ENCODE assay signal across 27 cellular contexts in genomic region chr14:104773505-104774452, GRCh38. TPM values are rescaled to one million over a fixed set of nuclear protein-coding genes. Genes with fewer than 3 reads are reported as not detected.
DNase-seq lines count a peak whose midpoint lies in the region; ATAC-seq and TF ChIP-seq lines count a peak whose summit lies in the region.
"Had no signal": no experiment of that assay in that cellular context is flagged by ENCODE, and none has a peak within 500 bp of the region (broad histone marks: within the 10 kb centered on the region; RNA-seq: fewer than 3 reads in every experiment).

No MANE protein-coding gene starts in this region.

- intact Hi-C loops in left ventricle myocardium superior (cut with micrococcal nuclease), result no loop called here
- intact Hi-C loops in Right ventricle myocardium inferior (cut with DNase I), result no loop called here
- intact Hi-C loops in IMR-90 (cut with micrococcal nuclease), result no loop called here

- H3K79me1 ChIP-seq in IMR-90 (ENCODE audit: low read depth in 1 of 2, low read length in 2 of 2), result peaks cover 8 to 36% of the 10 kb centered on the region in 2 experiments

- H3K4ac ChIP-seq in IMR-90 (ENCODE audit: low read depth, low read length), result no peak overlapping the region

- dilution Hi-C loops in IMR-90 (cut with HindIII; ENCODE audit: low sequenced_read_pairs, unreplicated experiment), result no loop called here

- H2BK15ac ChIP-seq in IMR-90 (ENCODE audit: low read depth, low read length), result no peak overlapping the region

- no peak overlapping the region for H3K23ac ChIP-seq in IMR-90 (ENCODE audit: low read depth, low read length)

- no peak overlapping the region for H3K27ac Mint-ChIP-seq in stimulated activated memory B cell treated with anti-CD40 and anti-IgM and Interleukin-4, amounts not matched to agents 10 μg/mL and 1 μg/mL and 100 μg/mL, for 72 hours
- no peak overlapping the region for H3K27ac Mint-ChIP-seq in activated T-helper 17 cell treated with anti-CD3 and anti-CD28 coated beads, Interleukin-2, amount 50 U/mL, for 72 hours
- H3K27ac Mint-ChIP-seq: activated CD4-positive, alpha-beta memory T cell treated with anti-CD3 and anti-CD28 coated beads, Interleukin-2, amount 10 ng/mL, durations not matched to agents 7 days and 5 days; CD4-positive, alpha-beta T cell had no signal

- TF ChIP-seq RAD21 in IMR-90 (IDR thresholded peaks at IDR 0.05; ENCODE audit: low read length), result no peak

- no peak overlapping the region for H2AK9ac ChIP-seq in IMR-90 (replicated peaks; ENCODE audit: low read depth, low read length, poor library complexity)

- no peaks in the 10 kb centered on the region for H3K27me3 Mint-ChIP-seq in stimulated activated memory B cell treated with anti-CD40 and anti-IgM and Interleukin-4, amounts not matched to agents 10 μg/mL and 1 μg/mL and 100 μg/mL, for 72 hours
- no peaks in the 10 kb centered on the region for H3K27me3 Mint-ChIP-seq in activated T-helper 17 cell treated with anti-CD3 and anti-CD28 coated beads, Interleukin-2, amount 50 U/mL, for 72 hours
- H3K27me3 Mint-ChIP-seq: activated CD4-positive, alpha-beta memory T cell treated with anti-CD3 and anti-CD28 coated beads, Interleukin-2, amount 10 ng/mL, durations not matched to agents 7 days and 5 days; CD4-positive, alpha-beta T cell had no signal

- peaks cover 63% of the 10 kb centered on the region for H3K36me3 ChIP-seq in IMR-90 (ENCODE audit: control insufficient read depth, insufficient read depth, low read length)

- no peak overlapping the region for H3K14ac ChIP-seq in IMR-90 (replicated peaks; ENCODE audit: low read depth, low read length)

- H3K9me3 Mint-ChIP-seq in stimulated activated memory B cell treated with anti-CD40 and anti-IgM and Interleukin-4, amounts not matched to agents 10 μg/mL and 1 μg/mL and 100 μg/mL, for 72 hours, result no peaks in the 10 kb centered on the region
- no peaks in the 10 kb centered on the region for H3K9me3 Mint-ChIP-seq in activated T-helper 17 cell treated with anti-CD3 and anti-CD28 coated beads, Interleukin-2, amount 50 U/mL, for 72 hours
- H3K9me3 Mint-ChIP-seq: activated CD4-positive, alpha-beta memory T cell treated with anti-CD3 and anti-CD28 coated beads, Interleukin-2, amount 10 ng/mL, durations not matched to agents 7 days and 5 days; CD4-positive, alpha-beta T cell; stimulated activated effector memory CD8-positive, alpha-beta T cell treated with anti-CD3 and anti-CD28 coated beads, Interleukin-12 subunit alpha, Interleukin-12 subunit beta, amount 100 ng/mL, for 72 hours had no signal

- H2AK5ac ChIP-seq in IMR-90 (ENCODE audit: low read depth, low read length), result no peak overlapping the region

- no peak overlapping the region for H3K9ac ChIP-seq in IMR-90 (ENCODE audit: low read depth, low read length)

- no peak overlapping the region for H2AFZ ChIP-seq in IMR-90 (replicated peaks; ENCODE audit: low read length, poor library complexity)

- CTCF ChIA-PET in IMR-90 (lab: Yijun Ruan, JAX), result no interaction called here

- H3K9me1 ChIP-seq in IMR-90 (ENCODE audit: insufficient read depth, low read length), result no peaks in the 10 kb centered on the region

- H2BK20ac ChIP-seq in IMR-90 (ENCODE audit: low read depth, low read length), result no peak overlapping the region

- H3K4me1 ChIP-seq in IMR-90 (ENCODE audit: control insufficient read depth, insufficient read depth, low read length), result peaks cover 3% of the 10 kb centered on the region

- POLR2A ChIA-PET in IMR-90 (lab: Charles Lee; ENCODE audit: unreplicated experiment), result no interaction called here

- H3K4me3 ChIP-seq in IMR-90 (ENCODE audit: insufficient read depth, low read depth, low read length) (no peak overlapping the region), choroid plexus epithelial cell (ENCODE audit: low read depth, low read length) (no peak overlapping the region)
- H3K4me3 ChIP-seq: HAP-1, lung, SJCRH30, transverse colon had no signal

- peak; percentile 4 for ATAC-seq in left ventricle myocardium superior
- ATAC-seq in Right ventricle myocardium inferior, result no peak
- ATAC-seq in IMR-90 (ENCODE audit: low read depth), result no peak
- ATAC-seq in stimulated activated memory B cell treated with anti-CD40 and anti-IgM and Interleukin-4, amounts not matched to agents 10 μg/mL and 1 μg/mL and 100 μg/mL, for 72 hours, result peak; percentile 35
- no peak for ATAC-seq in GM18907 (IDR thresholded peaks at IDR 0.05; ENCODE audit: unreplicated experiment)
- ATAC-seq in GM18873 (IDR thresholded peaks at IDR 0.05; ENCODE audit: low FRiP score, unreplicated experiment), result no peak
- no peak for ATAC-seq in activated T-helper 17 cell treated with anti-CD3 and anti-CD28 coated beads, Interleukin-2, amount 50 U/mL, for 72 hours (replicated peaks)
- ATAC-seq: PC-3; sciatic nerve; stimulated activated effector memory CD8-positive, alpha-beta T cell treated with anti-CD3 and anti-CD28 coated beads, Interleukin-12 subunit alpha, Interleukin-12 subunit beta, amount 100 ng/mL, for 72 hours had no signal

- no peak overlapping the region for H4K91ac ChIP-seq in IMR-90 (ENCODE audit: insufficient read depth, low read depth, low read length)

- in situ Hi-C loops in IMR-90 (cut with MboI; ENCODE audit: low sequenced_read_pairs), result no loop called here

- no peak overlapping the region for H2BK5ac ChIP-seq in IMR-90 (ENCODE audit: low read depth, low read length, poor library complexity, severe bottlenecking)

- no peak overlapping the region for H3K4me2 ChIP-seq in IMR-90 (ENCODE audit: low read depth, low read length)

- H3K27me3 ChIP-seq in IMR-90 (ENCODE audit: control insufficient read depth, insufficient read depth, low read length), result no peaks in the 10 kb centered on the region
- H3K27me3 ChIP-seq: SJCRH30, transverse colon had no signal

- 0 out of 2 replicates have a peak, but pooled peaks have one; percentile 6 for TF ChIP-seq CTCF in IMR-90 (conservative IDR thresholded peaks at IDR 0.05; ENCODE audit: low read depth, low read length)
- peak; percentile 1 for TF ChIP-seq CTCF in choroid plexus epithelial cell (conservative IDR thresholded peaks at IDR 0.05; ENCODE audit: low read depth, low read length)

- H4K8ac ChIP-seq in IMR-90 (ENCODE audit: low read depth in 2 of 2, low read length in 2 of 2), result no peak overlapping the region

- WGBS in IMR-90 (ENCODE audit: extremely low coverage in 2 of 2, insufficient read length in 1 of 2), 2 experiments, result 95% methylated on average over 19 of the region's 46 CpGs; no CpG with 5 or more reads in 1 of the 2 experiments

- peaks cover 3% of the 10 kb centered on the region for H3K4me1 Mint-ChIP-seq in stimulated activated memory B cell treated with anti-CD40 and anti-IgM and Interleukin-4, amounts not matched to agents 10 μg/mL and 1 μg/mL and 100 μg/mL, for 72 hours
- no peaks in the 10 kb centered on the region for H3K4me1 Mint-ChIP-seq in activated T-helper 17 cell treated with anti-CD3 and anti-CD28 coated beads, Interleukin-2, amount 50 U/mL, for 72 hours

- no peak overlapping the region for H4K5ac ChIP-seq in IMR-90 (ENCODE audit: low read depth, low read length)

- H4K20me1 ChIP-seq in IMR-90 (ENCODE audit: insufficient read depth, low read length), result peaks cover 43% of the 10 kb centered on the region

- H3K4me3 Mint-ChIP-seq in stimulated activated memory B cell treated with anti-CD40 and anti-IgM and Interleukin-4, amounts not matched to agents 10 μg/mL and 1 μg/mL and 100 μg/mL, for 72 hours, result no peak overlapping the region
- H3K4me3 Mint-ChIP-seq in activated T-helper 17 cell treated with anti-CD3 and anti-CD28 coated beads, Interleukin-2, amount 50 U/mL, for 72 hours, result no peak overlapping the region
- H3K4me3 Mint-ChIP-seq: activated CD4-positive, alpha-beta memory T cell treated with anti-CD3 and anti-CD28 coated beads, Interleukin-2, amount 10 ng/mL, durations not matched to agents 7 days and 5 days; CD4-positive, alpha-beta T cell; stimulated activated effector memory CD8-positive, alpha-beta T cell treated with anti-CD3 and anti-CD28 coated beads, Interleukin-12 subunit alpha, Interleukin-12 subunit beta, amount 100 ng/mL, for 72 hours had no signal

- no peak for DNase-seq in left ventricle myocardium superior
- no peak for DNase-seq in Right ventricle myocardium inferior (ENCODE audit: missing footprints)
- no peak for DNase-seq in IMR-90
- DNase-seq in choroid plexus epithelial cell (ENCODE audit: low read depth), result no peak
- DNase-seq: activated CD4-positive, alpha-beta memory T cell treated with anti-CD3 and anti-CD28 coated beads, Interleukin-2, amount 10 ng/mL, durations not matched to agents 7 days and 5 days; activated CD4-positive, CD25-positive, alpha-beta regulatory T cell; activated naive CD4-positive, alpha-beta T cell; activated T-cell treated with anti-CD3 and anti-CD28 coated beads for 4 hours; CD4-positive, alpha-beta T cell; DMS53; foreskin melanocyte; NCI-H1048; NCI-H2107; NCI-H774; occipital lobe; PC-3; SJCRH30; T-helper 2 cell; transverse colon had no signal

- H2BK120ac ChIP-seq in IMR-90 (ENCODE audit: low read depth, low read length), result no peak overlapping the region

- TF ChIP-seq POLR2A in IMR-90 (IDR thresholded peaks at IDR 0.05; ENCODE audit: low read depth, low read length), result no peak

- peaks cover 59% of the 10 kb centered on the region for H3K36me3 Mint-ChIP-seq in stimulated activated memory B cell treated with anti-CD40 and anti-IgM and Interleukin-4, amounts not matched to agents 10 μg/mL and 1 μg/mL and 100 μg/mL, for 72 hours
- peaks cover 33% of the 10 kb centered on the region for H3K36me3 Mint-ChIP-seq in activated T-helper 17 cell treated with anti-CD3 and anti-CD28 coated beads, Interleukin-2, amount 50 U/mL, for 72 hours (ENCODE audit: low read depth)

- no peaks in the 10 kb centered on the region; the same call in 1 of the 2 replicates for H3K9me3 ChIP-seq in IMR-90 (ENCODE audit: control insufficient read depth, insufficient read depth, low read length)
- H3K9me3 ChIP-seq: HAP-1, SJCRH30, transverse colon had no signal

- no peak overlapping the region for H3K18ac ChIP-seq in IMR-90 (ENCODE audit: low read depth, low read length)

- no TSS peak for BruUV-seq in IMR-90 (replicated peaks; lab: Mats Ljungman, UMichigan)

- H3K56ac ChIP-seq in IMR-90 (ENCODE audit: extremely low read depth, insufficient read depth, low read length), result no peak overlapping the region

- no peak overlapping the region for H3K27ac ChIP-seq in IMR-90 (ENCODE audit: insufficient read depth, low read length)
- H3K27ac ChIP-seq: SJCRH30, transverse colon had no signal

RNA-seq across cellular contexts. Expression of gene SIVA1, which starts 20.8 kb away (rescaled TPM):
- total RNA-seq in left ventricle myocardium superior, result 65.1 TPM
- total RNA-seq in Right ventricle myocardium inferior, result 54.4 TPM
- total RNA-seq in IMR-90 (2012; rRNA removed), result 132 and 166 TPM in 2 replicates
- polyA plus RNA-seq in IMR-90 (2012; rRNA removed), result 184 and 248 TPM in 2 replicates
- 392 and 403 TPM in 2 replicates for polyA plus RNA-seq in IMR-90 (2012; cell fraction: cytosol; rRNA removed)
- polyA plus RNA-seq in IMR-90 (2012; cell fraction: nucleus; rRNA removed; ENCODE audit: low replicate concordance), result 69.2 and 188 TPM in 2 replicates
- 100 to 1,000 TPM in 1 of 2 donors, 10 to 100 TPM in 1; 65.2 to 121 TPM for total RNA-seq in activated T-helper 17 cell treated with anti-CD3 and anti-CD28 coated beads, Interleukin-2, amount 50 U/mL, for 72 hours

RNA-seq across cellular contexts. Expression of gene AKT1, which starts 21.8 kb away (rescaled TPM):
- total RNA-seq in left ventricle myocardium superior, result 142 TPM
- 134 TPM for total RNA-seq in Right ventricle myocardium inferior
- total RNA-seq in IMR-90 (2012; rRNA removed), result 182 and 193 TPM in 2 replicates
- polyA plus RNA-seq in IMR-90 (2012; rRNA removed), result 221 and 242 TPM in 2 replicates
- polyA plus RNA-seq in IMR-90 (2012; cell fraction: cytosol; rRNA removed), result 248 and 535 TPM in 2 replicates
- 317 and 551 TPM in 2 replicates for polyA plus RNA-seq in IMR-90 (2012; cell fraction: nucleus; rRNA removed; ENCODE audit: low replicate concordance)
- 100 to 1,000 TPM in 1 of 2 donors, 10 to 100 TPM in 1; 81.3 to 160 TPM for total RNA-seq in activated T-helper 17 cell treated with anti-CD3 and anti-CD28 coated beads, Interleukin-2, amount 50 U/mL, for 72 hours

RNA-seq across cellular contexts. Expression of gene ZBTB42, which starts 27.1 kb away (rescaled TPM):
- total RNA-seq in left ventricle myocardium superior, result 5.3 TPM
- total RNA-seq in Right ventricle myocardium inferior, result 5.6 TPM
- total RNA-seq in IMR-90 (2012; rRNA removed), result 1.1 and 1.3 TPM in 2 replicates
- 2.3 and 3.6 TPM in 2 replicates for polyA plus RNA-seq in IMR-90 (2012; rRNA removed)
- polyA plus RNA-seq in IMR-90 (2012; cell fraction: cytosol; rRNA removed), result 1.7 and 3.3 TPM in 2 replicates
- polyA plus RNA-seq in IMR-90 (2012; cell fraction: nucleus; rRNA removed; ENCODE audit: low replicate concordance), result 1.2 and 2.1 TPM in 2 replicates
- 1 to 10 TPM; 3.0 to 3.2 TPM for total RNA-seq in activated T-helper 17 cell treated with anti-CD3 and anti-CD28 coated beads, Interleukin-2, amount 50 U/mL, for 72 hours

RNA-seq across cellular contexts. Expression of gene ADSS1, which starts 49.8 kb away (rescaled TPM):
- total RNA-seq in left ventricle myocardium superior (226 TPM), Right ventricle myocardium inferior (191 TPM), IMR-90 (2012; rRNA removed) (1.8 and 2.5 TPM in 2 replicates)
- 3.9 and 5.2 TPM in 2 replicates for polyA plus RNA-seq in IMR-90 (2012; rRNA removed)
- 5.9 and 6.5 TPM in 2 replicates for polyA plus RNA-seq in IMR-90 (2012; cell fraction: cytosol; rRNA removed)
- 28.6 and 32.1 TPM in 2 replicates for polyA plus RNA-seq in IMR-90 (2012; cell fraction: nucleus; rRNA removed; ENCODE audit: low replicate concordance)
- 1 to 10 TPM in 1 of 2 donors, under 1 TPM in 1; 0.91 to 2.4 TPM for total RNA-seq in activated T-helper 17 cell treated with anti-CD3 and anti-CD28 coated beads, Interleukin-2, amount 50 U/mL, for 72 hours

Comparison
In these comparisons a context has a peak if more than half of its experiments do, and no peak if none do; other contexts are left out.
1. ATAC-seq: peak in left ventricle myocardium superior (single experiment) and stimulated activated memory B cell treated with anti-CD40 and anti-IgM and Interleukin-4, amounts not matched to agents 10 μg/mL and 1 μg/mL and 100 μg/mL, for 72 hours (single experiment); none in Right ventricle myocardium inferior (single experiment), IMR-90 (single experiment), GM18907 (single experiment), GM18873 (single experiment) and activated T-helper 17 cell treated with anti-CD3 and anti-CD28 coated beads, Interleukin-2, amount 50 U/mL, for 72 hours (single experiment).